8 cellular contexts compared by ENCODE assay signal in the genomic region with DNA sequence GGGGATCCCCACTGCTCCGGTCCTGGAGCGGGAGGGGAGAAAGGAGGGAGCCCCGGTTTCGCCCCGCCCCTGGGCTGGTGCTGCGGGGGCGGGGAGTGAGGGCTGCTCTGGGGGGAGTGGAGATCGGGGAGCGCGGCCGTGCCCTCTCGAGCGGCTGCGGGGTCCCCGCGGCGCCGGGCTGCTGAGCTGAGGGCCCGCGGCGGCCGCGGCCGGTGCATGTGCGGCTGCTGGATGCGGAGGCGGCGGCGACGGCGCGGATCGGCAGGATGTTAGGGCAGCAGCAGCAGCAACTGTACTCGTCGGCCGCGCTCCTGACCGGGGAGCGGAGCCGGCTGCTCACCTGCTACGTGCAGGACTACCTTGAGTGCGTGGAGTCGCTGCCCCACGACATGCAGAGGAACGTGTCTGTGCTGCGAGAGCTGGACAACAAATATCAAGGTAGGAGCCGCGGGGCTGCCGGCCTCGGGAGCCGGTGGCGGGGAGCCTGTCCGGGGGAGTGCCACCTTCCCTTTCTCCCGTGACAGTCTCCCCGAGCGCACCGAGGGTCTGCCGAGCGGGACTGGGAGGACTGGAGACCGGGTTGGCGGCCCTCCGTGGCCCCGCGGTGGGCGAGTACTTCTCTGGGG. TPM values are rescaled to one million over a fixed set of nuclear protein-coding genes. Genes with fewer than 3 reads are reported as not detected.
DNase-seq lines count a peak whose midpoint lies in the region; ATAC-seq and TF ChIP-seq lines count a peak whose summit lies in the region.

A gene with protein sequence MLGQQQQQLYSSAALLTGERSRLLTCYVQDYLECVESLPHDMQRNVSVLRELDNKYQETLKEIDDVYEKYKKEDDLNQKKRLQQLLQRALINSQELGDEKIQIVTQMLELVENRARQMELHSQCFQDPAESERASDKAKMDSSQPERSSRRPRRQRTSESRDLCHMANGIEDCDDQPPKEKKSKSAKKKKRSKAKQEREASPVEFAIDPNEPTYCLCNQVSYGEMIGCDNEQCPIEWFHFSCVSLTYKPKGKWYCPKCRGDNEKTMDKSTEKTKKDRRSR (plus strand): TSS at position 129 of the 626 bp plus-strand sequence. CDS start 138 bp downstream, at position 267.

- intact Hi-C loops in ascending aorta (cut with DNase I): loop anchor here (1.0 to 10.0 kb wide), 8 partner anchors 61 to 1320 kb away; a partner anchor contains a TSS

- H3K9me3 ChIP-seq in ascending aorta (no peaks in the 10 kb centered on the region), skeletal muscle satellite cell (replicated peaks; ENCODE audit: low read length) (no peaks in the 10 kb centered on the region)

- TF ChIP-seq CTCF in ascending aorta (IDR thresholded peaks at IDR 0.05): no peak

- peak; percentile 52 for ATAC-seq in GM19438 (IDR thresholded peaks at IDR 0.05; ENCODE audit: low read depth, unreplicated experiment)
- peak; percentile 40 for ATAC-seq in HG03457 (IDR thresholded peaks at IDR 0.05; ENCODE audit: unreplicated experiment)

- H3K4me2 ChIP-seq in skeletal muscle satellite cell (ENCODE audit: low read length): peak within 1 kb of the TSS; percentile 96

- peak; percentile 31 for DNase-seq in DMS153 (lab: John Stamatoyannopoulos, UW)
- DNase-seq in DMS153 treated with DMSO at 0.1 percent for 48 hours (lab: John Stamatoyannopoulos, UW; ENCODE audit: unreplicated experiment): no peak
- DNase-seq in NOMO-1 treated with DMSO at 0.1 percent for 48 hours (lab: John Stamatoyannopoulos, UW; ENCODE audit: unreplicated experiment): peak; percentile 75
- DNase-seq in ascending aorta (ENCODE audit: low spot score in 2 of 2): no peak

- H3K4me1 ChIP-seq in ascending aorta: peaks cover 4 to 16% of the 10 kb centered on the region in 2 donors
- peaks cover 21% of the 10 kb centered on the region for H3K4me1 ChIP-seq in skeletal muscle satellite cell (ENCODE audit: control insufficient read depth, insufficient read depth, low read length)

- peak within 1 kb of the TSS; percentile 94 for H3K9ac ChIP-seq in skeletal muscle satellite cell (ENCODE audit: low read depth, low read length)

- H3K36me3 ChIP-seq in ascending aorta (no peaks in the 10 kb centered on the region), skeletal muscle satellite cell (ENCODE audit: insufficient read depth, low read length) (no peaks in the 10 kb centered on the region)

- H3K27ac ChIP-seq in ascending aorta: peak within 1 kb of the TSS; percentile 92 to 95

- no peaks in the 10 kb centered on the region for H3K27me3 ChIP-seq in ascending aorta
- H3K27me3 ChIP-seq in skeletal muscle satellite cell (ENCODE audit: control insufficient read depth, insufficient read depth, low read length): no peaks in the 10 kb centered on the region

- H3K4me3 ChIP-seq in ascending aorta (peak within 1 kb of the TSS; percentile 85 to 98), iPS-11a (ENCODE audit: low read depth, low read length) (peak within 1 kb of the TSS; percentile 96), skeletal muscle satellite cell (ENCODE audit: low read length) (peak within 1 kb of the TSS; percentile 90)

RNA-seq across cellular contexts. Expression of the gene that starts here (rescaled TPM):
- 6.9 TPM for total RNA-seq in ascending aorta
- total RNA-seq in skeletal muscle satellite cell (2012; rRNA removed): 7.9 and 11.7 TPM in 2 replicates

Comparison
In these comparisons a context has a peak if more than half of its experiments do, and no peak if none do; other contexts are left out.
1. DNase-seq: peak in DMS153 (single experiment) and NOMO-1 treated with DMSO at 0.1 percent for 48 hours (single experiment); none in DMS153 treated with DMSO at 0.1 percent for 48 hours (single experiment) and ascending aorta (0 of 2).
2. Peak in every context shown above with its lines, with median percentiles within 50 percentile points of each other: H3K4me3 ChIP-seq.